Comparison of ENCODE assay signal across 8 cellular contexts in genomic region chr16:69930117-69930776, GRCh38. TPM values are rescaled to one million over a fixed set of nuclear protein-coding genes. Genes with fewer than 3 reads are reported as not detected.
DNase-seq lines count a peak whose midpoint lies in the region; ATAC-seq, FAIRE-seq and TF ChIP-seq lines count a peak whose summit lies in the region.

No MANE protein-coding gene starts in this region.

- H3K27ac ChIP-seq in CD8-positive, alpha-beta T cell (ENCODE audit: low read depth, low read length): no peak overlapping the region
- H3K27ac ChIP-seq in OCI-LY7 (ENCODE audit: low read depth, low read length, poor library complexity, severe bottlenecking) (no peak overlapping the region), gastroesophageal sphincter (no peak overlapping the region), ovary (no peak overlapping the region)

- CTCF ChIA-PET in CD8-positive, alpha-beta T cell (lab: Charles Lee): interaction anchor here (0.6 to 5.6 kb wide), 15 partner anchors 8 to 462 kb away, joined by 3 to 30 read pairs (median 4); no protein-coding TSS in a partner anchor
- CTCF ChIA-PET in OCI-LY7 (lab: Charles Lee; ENCODE audit: unreplicated experiment): interaction anchor here (0.6 kb wide), 2 partner anchors 18 to 223 kb away, joined by 3 to 4 read pairs; no protein-coding TSS in a partner anchor

- no peak for FAIRE-seq in H54 (lab: Jason Lieb, UNC)

- ATAC-seq in CD8-positive, alpha-beta T cell: peak; percentile 71
- ATAC-seq in gastroesophageal sphincter (peak; percentile 72), GM19452 (IDR thresholded peaks at IDR 0.05; ENCODE audit: unreplicated experiment) (no peak)

- intact Hi-C loops in CD8-positive, alpha-beta T cell (cut with DNase I, micrococcal nuclease): loop anchor here in 1 of 2 experiments (1.0 kb wide), 1 partner anchor 221 kb away; no protein-coding TSS in a partner anchor
- intact Hi-C loops in OCI-LY7 (cut with micrococcal nuclease; ENCODE audit: unreplicated experiment): loop anchor here (1.0 to 5.0 kb wide), 2 partner anchors 134 to 533 kb away; no protein-coding TSS in a partner anchor
- intact Hi-C loops in activated T-helper 1 cell treated with anti-CD3 and anti-CD28 coated beads, Interleukin-12 subunit alpha, Interleukin-12 subunit beta, Interleukin-2, Interleukin-4 antibody, amounts not matched to agents 30 ng/mL and 10 ng/mL and 1 ng/mL, durations not matched to agents 14 hours and 24 hours and 36 hours (cut with micrococcal nuclease): loop anchor here (1.0 kb wide), 2 partner anchors 134 to 221 kb away; no protein-coding TSS in a partner anchor
- intact Hi-C loops in ovary (cut with DNase I): loop anchor here (2.0 to 5.0 kb wide), 2 partner anchors 133 kb away; no protein-coding TSS in a partner anchor

- H2AFZ ChIP-seq in OCI-LY7 (ENCODE audit: low read length): no peak overlapping the region

- TF ChIP-seq EP300 in gastroesophageal sphincter (IDR thresholded peaks at IDR 0.05): no peak
- TF ChIP-seq EP300 in ovary (IDR thresholded peaks at IDR 0.05): no peak

- no peak overlapping the region for H3K4me3 ChIP-seq in CD8-positive, alpha-beta T cell (ENCODE audit: low read depth, low read length)
- H3K4me3 ChIP-seq in OCI-LY7 (ENCODE audit: low read depth, low read length, poor library complexity, severe bottlenecking): no peak overlapping the region
- H3K4me3 ChIP-seq in gastroesophageal sphincter: no peak overlapping the region
- H3K4me3 ChIP-seq in ovary: no peak overlapping the region

- peak; percentile 70 for TF ChIP-seq CTCF in CD8-positive, alpha-beta T cell (IDR thresholded peaks at IDR 0.05)
- TF ChIP-seq CTCF in OCI-LY7 (conservative IDR thresholded peaks at IDR 0.05; ENCODE audit: low read length): peak; percentile 88
- TF ChIP-seq CTCF in gastroesophageal sphincter (IDR thresholded peaks at IDR 0.05): peak in 3 of 4 experiments; percentile 67 to 78 (median 72)
- peak in 2 of 3 donors; percentile 71 to 72 for TF ChIP-seq CTCF in ovary (IDR thresholded peaks at IDR 0.05)

- no peak overlapping the region for H3K27ac Mint-ChIP-seq in CD8-positive, alpha-beta T cell
- H3K27ac Mint-ChIP-seq in activated T-helper 1 cell treated with anti-CD3 and anti-CD28 coated beads, Interleukin-12 subunit alpha, Interleukin-12 subunit beta, Interleukin-2, Interleukin-4 antibody, amounts not matched to agents 30 ng/mL and 10 ng/mL and 1 ng/mL, durations not matched to agents 14 hours and 24 hours and 36 hours: no peak overlapping the region

- H3K36me3 Mint-ChIP-seq in CD8-positive, alpha-beta T cell: peaks cover 83% of the 10 kb centered on the region
- peaks cover 16% of the 10 kb centered on the region for H3K36me3 Mint-ChIP-seq in activated T-helper 1 cell treated with anti-CD3 and anti-CD28 coated beads, Interleukin-12 subunit alpha, Interleukin-12 subunit beta, Interleukin-2, Interleukin-4 antibody, amounts not matched to agents 30 ng/mL and 10 ng/mL and 1 ng/mL, durations not matched to agents 14 hours and 24 hours and 36 hours (ENCODE audit: low read depth)

- 60 to 100% methylated on average over 1 to 3 of the region's 12 CpGs for WGBS in gastroesophageal sphincter (ENCODE audit: low coverage in 1 of 2), 2 donors
- WGBS in ovary, 3 donors: 60 to 66% (median 62%) methylated on average over 12 of the region's 12 CpGs

- no peaks in the 10 kb centered on the region for H3K9me3 ChIP-seq in CD8-positive, alpha-beta T cell (ENCODE audit: low read length)
- H3K9me3 ChIP-seq in OCI-LY7 (ENCODE audit: low read length) (no peaks in the 10 kb centered on the region), gastroesophageal sphincter (no peaks in the 10 kb centered on the region), ovary (no peaks in the 10 kb centered on the region)

- no peak overlapping the region for H3K4me2 ChIP-seq in OCI-LY7 (ENCODE audit: low read length)

- H3K27me3 ChIP-seq in CD8-positive, alpha-beta T cell (ENCODE audit: insufficient read depth, low read length): no peaks in the 10 kb centered on the region
- no peaks in the 10 kb centered on the region for H3K27me3 ChIP-seq in gastroesophageal sphincter
- H3K27me3 ChIP-seq in ovary: no peaks in the 10 kb centered on the region

- H3K9me2 ChIP-seq in OCI-LY7 (ENCODE audit: insufficient read depth, low read length): no peaks in the 10 kb centered on the region

- H3K4me3 Mint-ChIP-seq in CD8-positive, alpha-beta T cell: no peak overlapping the region
- no peak overlapping the region for H3K4me3 Mint-ChIP-seq in activated T-helper 1 cell treated with anti-CD3 and anti-CD28 coated beads, Interleukin-12 subunit alpha, Interleukin-12 subunit beta, Interleukin-2, Interleukin-4 antibody, amounts not matched to agents 30 ng/mL and 10 ng/mL and 1 ng/mL, durations not matched to agents 14 hours and 24 hours and 36 hours

- no TSS peak for BruUV-seq in OCI-LY7 (replicated peaks; lab: Mats Ljungman, UMichigan)

- no peaks in the 10 kb centered on the region for H3K4me1 ChIP-seq in CD8-positive, alpha-beta T cell (ENCODE audit: insufficient read depth, low read length)
- H3K4me1 ChIP-seq in OCI-LY7 (ENCODE audit: insufficient read depth, low read length, poor library complexity, severe bottlenecking): no peaks in the 10 kb centered on the region
- peaks cover 0 to 45% (median 4%) of the 10 kb centered on the region in 3 donors for H3K4me1 ChIP-seq in gastroesophageal sphincter
- H3K4me1 ChIP-seq in ovary (ENCODE audit: insufficient read depth): peaks cover 10% of the 10 kb centered on the region

- DNase-seq in CD8-positive, alpha-beta T cell: peak in 5 of 7 experiments; percentile 29 to 62 (median 38)
- DNase-seq in H54 (ENCODE audit: insufficient read length, low spot score): peak; percentile 69
- DNase-seq in OCI-LY7 (ENCODE audit: low spot score): peak; percentile 68
- peak; percentile 21 for DNase-seq in activated T-helper 1 cell treated with anti-CD3 and anti-CD28 coated beads, Interleukin-12 subunit alpha, Interleukin-12 subunit beta, Interleukin-2, Interleukin-4 antibody, amounts not matched to agents 30 ng/mL and 10 ng/mL and 1 ng/mL, durations not matched to agents 14 hours and 24 hours and 36 hours (ENCODE audit: low spot score)
- peak; percentile 60 to 70 (median 62) for DNase-seq in ovary
- DNase-seq in DMS79 treated with DMSO at 0.1 percent for 48 hours (lab: John Stamatoyannopoulos, UW): no peak

- H4K20me1 ChIP-seq in OCI-LY7 (ENCODE audit: insufficient read depth, low read length): no peaks in the 10 kb centered on the region

- H3K36me3 ChIP-seq in CD8-positive, alpha-beta T cell (ENCODE audit: insufficient read depth, low read length): peaks cover 42% of the 10 kb centered on the region
- H3K36me3 ChIP-seq in OCI-LY7 (ENCODE audit: insufficient read depth, low read length) (peaks cover 4% of the 10 kb centered on the region), gastroesophageal sphincter (peaks cover 0 to 72% of the 10 kb centered on the region in 2 donors), ovary (no peaks in the 10 kb centered on the region)

- H3K4me1 Mint-ChIP-seq in CD8-positive, alpha-beta T cell (ENCODE audit: low read depth): no peaks in the 10 kb centered on the region
- H3K4me1 Mint-ChIP-seq in activated T-helper 1 cell treated with anti-CD3 and anti-CD28 coated beads, Interleukin-12 subunit alpha, Interleukin-12 subunit beta, Interleukin-2, Interleukin-4 antibody, amounts not matched to agents 30 ng/mL and 10 ng/mL and 1 ng/mL, durations not matched to agents 14 hours and 24 hours and 36 hours (ENCODE audit: low read depth): no peaks in the 10 kb centered on the region

- H3K9me3 Mint-ChIP-seq in CD8-positive, alpha-beta T cell: no peaks in the 10 kb centered on the region
- H3K9me3 Mint-ChIP-seq in activated T-helper 1 cell treated with anti-CD3 and anti-CD28 coated beads, Interleukin-12 subunit alpha, Interleukin-12 subunit beta, Interleukin-2, Interleukin-4 antibody, amounts not matched to agents 30 ng/mL and 10 ng/mL and 1 ng/mL, durations not matched to agents 14 hours and 24 hours and 36 hours: no peaks in the 10 kb centered on the region

- H3K79me2 ChIP-seq in OCI-LY7 (ENCODE audit: insufficient read depth, low read depth, low read length): no peaks in the 10 kb centered on the region

- no peaks in the 10 kb centered on the region for H3K27me3 Mint-ChIP-seq in CD8-positive, alpha-beta T cell (ENCODE audit: low read depth)
- H3K27me3 Mint-ChIP-seq in activated T-helper 1 cell treated with anti-CD3 and anti-CD28 coated beads, Interleukin-12 subunit alpha, Interleukin-12 subunit beta, Interleukin-2, Interleukin-4 antibody, amounts not matched to agents 30 ng/mL and 10 ng/mL and 1 ng/mL, durations not matched to agents 14 hours and 24 hours and 36 hours (ENCODE audit: insufficient read depth): no peaks in the 10 kb centered on the region

- TF ChIP-seq POLR2A in H54 (IDR thresholded peaks at IDR 0.05; ENCODE audit: low read depth, low read length): no peak
- TF ChIP-seq POLR2A in gastroesophageal sphincter (IDR thresholded peaks at IDR 0.05): no peak
- TF ChIP-seq POLR2A in ovary (IDR thresholded peaks at IDR 0.05): no peak

- POLR2A ChIA-PET in CD8-positive, alpha-beta T cell (lab: Charles Lee): no interaction called here
- POLR2A ChIA-PET in OCI-LY7 (lab: Charles Lee): interaction anchor here (0.6 kb wide), 1 partner anchor 223 kb away, joined by 3 read pairs; no protein-coding TSS in a partner anchor

RNA-seq across cellular contexts. Expression of gene CLEC18A, which starts 20.9 kb away (rescaled TPM):
- total RNA-seq in CD8-positive, alpha-beta T cell: under 1 TPM; 0.49 to 0.53 TPM
- 0.09 and 0.21 TPM in 2 replicates for total RNA-seq in OCI-LY7 (2014; rRNA removed; shearing (Covaris generic))
- total RNA-seq in OCI-LY7 (2022) (0.19 and 0.55 TPM in 2 replicates), gastroesophageal sphincter (1 to 10 TPM in 1 of 4 donors, under 1 TPM in 2, not detected in 1; 0.27 to 1.9 (median 0.31) TPM), ovary (1 to 10 TPM in 2 of 7 donors, under 1 TPM in 4, not detected in 1; 0.12 to 1.5 (median 0.39) TPM)
- total RNA-seq in activated T-helper 1 cell treated with anti-CD3 and anti-CD28 coated beads, Interleukin-12 subunit alpha, Interleukin-12 subunit beta, Interleukin-2, Interleukin-4 antibody, amounts not matched to agents 30 ng/mL and 10 ng/mL and 1 ng/mL, durations not matched to agents 14 hours and 24 hours and 36 hours: 0.39 and 0.67 TPM in 2 replicates
- under 1 TPM; 0.47 to 0.64 TPM for polyA plus RNA-seq in ovary
